In the genomic region with DNA sequence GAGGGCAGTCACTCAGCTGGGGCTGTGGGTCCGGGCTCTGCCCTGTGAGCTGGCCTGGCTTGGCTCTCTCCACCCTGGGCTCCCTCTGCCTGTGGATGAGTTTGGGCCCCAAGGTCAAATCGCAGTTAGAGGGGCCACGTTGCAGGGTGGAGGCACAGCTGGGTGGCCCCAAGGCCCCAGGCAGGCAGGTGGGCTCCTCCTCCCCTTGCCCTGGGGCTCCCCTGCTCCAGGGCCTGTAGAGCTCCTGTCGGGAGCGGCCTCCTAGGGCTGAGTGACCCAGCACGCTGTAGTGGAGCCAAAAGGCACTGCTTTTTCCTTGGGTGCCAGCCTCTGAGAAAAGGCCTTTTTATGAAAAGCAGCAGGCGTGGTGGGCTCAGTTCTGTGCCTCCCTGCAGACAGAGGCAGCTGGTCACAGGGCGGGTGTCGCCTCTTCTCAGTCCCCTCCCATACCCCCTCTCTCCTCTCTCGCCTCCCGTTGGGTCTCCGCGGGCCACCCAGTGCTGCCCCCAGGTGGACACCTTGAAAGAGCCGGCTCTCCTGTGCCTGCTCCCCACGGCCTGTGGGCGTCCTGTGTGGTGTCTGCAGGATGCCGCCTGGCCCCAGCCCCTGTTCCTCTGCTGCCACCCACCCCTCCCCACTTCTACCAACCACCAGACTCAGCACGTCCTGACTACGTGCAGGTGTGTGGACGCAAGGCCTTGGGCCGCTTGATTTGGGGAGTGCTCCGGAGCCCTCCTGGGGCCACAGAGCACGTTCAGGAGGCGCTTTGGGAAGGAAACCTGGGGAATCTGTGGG, we compare ENCODE assay signal across 8 cellular contexts. TPM values are rescaled to one million over a fixed set of nuclear protein-coding genes. Genes with fewer than 3 reads are reported as not detected.
DNase-seq lines count a peak whose midpoint lies in the region; ATAC-seq, FAIRE-seq and TF ChIP-seq lines count a peak whose summit lies in the region.

No MANE protein-coding gene starts in this region.

- H3K4me3 ChIP-seq in BLaER1 treated with 17β-estradiol and CSF1 and Interleukin-3, amounts not matched to agents 10 nM and 100 nM: no peak overlapping the region
- no peak overlapping the region for H3K4me3 ChIP-seq in PC-3 (ENCODE audit: low read length)

- BruUV-seq in PC-3 (replicated peaks; lab: Mats Ljungman, UMichigan): no TSS peak

- H3K9me3 ChIP-seq in BLaER1 treated with 17β-estradiol and CSF1 and Interleukin-3, amounts not matched to agents 10 nM and 100 nM (replicated peaks in 1 of 11): peaks cover 10 to 21% (median 16%) of the 10 kb centered on the region in 11 experiments; a peak in 19 of 22 replicates
- H3K9me3 ChIP-seq in PC-3 (ENCODE audit: low read length): no peaks in the 10 kb centered on the region

- POLR2A ChIA-PET in PC-3 (lab: Charles Lee; ENCODE audit: unreplicated experiment): no interaction called here

- H3K4me1 Mint-ChIP-seq in progenitor cell of endocrine pancreas (ENCODE audit: low read depth): peaks cover 6% of the 10 kb centered on the region

- intact Hi-C loops in PC-3 (cut with micrococcal nuclease): no loop called here

- H3K4me2 ChIP-seq in BLaER1 treated with 17β-estradiol and CSF1 and Interleukin-3, amounts not matched to agents 10 nM and 100 nM: peak overlapping the region; percentile 62 to 91 (median 74)
- no peak overlapping the region for H3K4me2 ChIP-seq in PC-3 (ENCODE audit: low read length)

- peak; percentile 68 for TF ChIP-seq CTCF in PC-3 (conservative IDR thresholded peaks at IDR 0.05; ENCODE audit: low read depth, low read length)
- TF ChIP-seq CTCF in progenitor cell of endocrine pancreas (IDR thresholded peaks at IDR 0.05; ENCODE audit: unreplicated experiment): peak; percentile 73

- H4K20me1 ChIP-seq in BLaER1 treated with 17β-estradiol and CSF1 and Interleukin-3, amounts not matched to agents 10 nM and 100 nM: peaks cover 71 to 97% (median 90%) of the 10 kb centered on the region in 11 experiments
- H4K20me1 ChIP-seq in PC-3 (ENCODE audit: low read length): peaks cover 30% of the 10 kb centered on the region

- CTCF ChIA-PET in PC-3 (lab: Charles Lee): no interaction called here

- H3F3A ChIP-seq in PC-3 (ENCODE audit: low read length, unreplicated experiment): no peaks in the 10 kb centered on the region

- no peak overlapping the region for H2AFZ ChIP-seq in PC-3 (ENCODE audit: low read length)

- no peak for FAIRE-seq in frontal cortex (lab: Jason Lieb, UNC)

- H3K36me3 ChIP-seq in BLaER1 treated with 17β-estradiol and CSF1 and Interleukin-3, amounts not matched to agents 10 nM and 100 nM: peaks cover 47 to 76% (median 61%) of the 10 kb centered on the region in 11 experiments
- H3K36me3 ChIP-seq in PC-3 (ENCODE audit: low read depth, low read length): peaks cover 20% of the 10 kb centered on the region

- no peaks in the 10 kb centered on the region for H3K27me3 ChIP-seq in BLaER1 treated with 17β-estradiol and CSF1 and Interleukin-3, amounts not matched to agents 10 nM and 100 nM
- H3K27me3 ChIP-seq in PC-3 (ENCODE audit: low read length): no peaks in the 10 kb centered on the region

- peak overlapping the region in 5 of 11 experiments; percentile 14 to 39 (median 26); a peak in 6 of 22 replicates for H3K27ac ChIP-seq in BLaER1 treated with 17β-estradiol and CSF1 and Interleukin-3, amounts not matched to agents 10 nM and 100 nM
- H3K27ac ChIP-seq in PC-3 (ENCODE audit: low read length): no peak overlapping the region

- peaks cover 25% of the 10 kb centered on the region for H3K36me3 Mint-ChIP-seq in progenitor cell of endocrine pancreas (ENCODE audit: insufficient read depth)

- no peaks in the 10 kb centered on the region for H3K9me3 Mint-ChIP-seq in progenitor cell of endocrine pancreas (ENCODE audit: low read depth)

- H3K27me3 Mint-ChIP-seq in progenitor cell of endocrine pancreas: no peaks in the 10 kb centered on the region

- DNase-seq in PC-3 (peak; percentile 34), frontal cortex (ENCODE audit: low spot score in 2 of 2) (peak; percentile 66 to 82), progenitor cell of endocrine pancreas (ENCODE audit: low spot score, unreplicated experiment) (peak; percentile 74), DMS79 (lab: John Stamatoyannopoulos, UW) (no peak), GDM1 (lab: John Stamatoyannopoulos, UW) (no peak)
- peak; percentile 46 to 55 for DNase-seq in activated T-helper 1 cell treated with anti-CD3 and anti-CD28 coated beads, Interleukin-2, amount 50 U/mL, for 16 hours (ENCODE audit: low read depth in 1 of 2, low spot score in 1 of 2)

- peak overlapping the region in 9 of 11 experiments; percentile 3 to 49 (median 40); a peak in 13 of 22 replicates for H3K9ac ChIP-seq in BLaER1 treated with 17β-estradiol and CSF1 and Interleukin-3, amounts not matched to agents 10 nM and 100 nM
- no peak overlapping the region for H3K9ac ChIP-seq in PC-3 (ENCODE audit: low read length)

- no peak overlapping the region for H3K4me3 Mint-ChIP-seq in progenitor cell of endocrine pancreas (ENCODE audit: low read depth)

- H3K9me2 ChIP-seq in PC-3 (replicated peaks; ENCODE audit: low read length): no peaks in the 10 kb centered on the region

- peaks cover 22 to 62% (median 56%) of the 10 kb centered on the region in 10 experiments for H3K4me1 ChIP-seq in BLaER1 treated with 17β-estradiol and CSF1 and Interleukin-3, amounts not matched to agents 10 nM and 100 nM
- peaks cover 34% of the 10 kb centered on the region for H3K4me1 ChIP-seq in PC-3 (ENCODE audit: insufficient read depth, low read length)

- peaks cover 72% of the 10 kb centered on the region for H3K79me2 ChIP-seq in PC-3 (ENCODE audit: low read length)

- ATAC-seq in GM21528 (IDR thresholded peaks at IDR 0.05; ENCODE audit: low FRiP score, unreplicated experiment) (peak; percentile 62), PC-3 (no peak)

- no peak overlapping the region for H3K27ac Mint-ChIP-seq in progenitor cell of endocrine pancreas

RNA-seq across cellular contexts. Expression of gene SS18L1, which starts 13.2 kb away (rescaled TPM):
- total RNA-seq in PC-3 (2014; rRNA removed) (17.9 and 19.1 TPM in 2 replicates), frontal cortex (86.0 TPM), progenitor cell of endocrine pancreas (29.8 and 32.0 TPM in 2 replicates)

RNA-seq across cellular contexts. Expression of gene PSMA7, which starts 13.6 kb away (rescaled TPM):
- total RNA-seq in PC-3 (2014; rRNA removed): 751 and 808 TPM in 2 replicates
- 124 TPM for total RNA-seq in frontal cortex
- 221 and 234 TPM in 2 replicates for total RNA-seq in progenitor cell of endocrine pancreas

RNA-seq across cellular contexts. Expression of gene MTG2, which starts 26.0 kb away (rescaled TPM):
- total RNA-seq in PC-3 (2014; rRNA removed) (33.9 and 40.5 TPM in 2 replicates), frontal cortex (17.5 TPM), progenitor cell of endocrine pancreas (30.4 and 31.6 TPM in 2 replicates)

RNA-seq across cellular contexts. Expression of gene LSM14B, which starts 34.5 kb away (rescaled TPM):
- total RNA-seq in PC-3 (2014; rRNA removed) (50.1 and 51.8 TPM in 2 replicates), frontal cortex (97.8 TPM), progenitor cell of endocrine pancreas (81.1 and 84.3 TPM in 2 replicates)

Comparison
In these comparisons a context has a peak if more than half of its experiments do, and no peak if none do; other contexts are left out.
1. DNase-seq: peak in PC-3 (single experiment), activated T-helper 1 cell treated with anti-CD3 and anti-CD28 coated beads, Interleukin-2, amount 50 U/mL, for 16 hours (2 of 2), frontal cortex (2 of 2) and progenitor cell of endocrine pancreas (single experiment); none in DMS79 (single experiment) and GDM1 (single experiment).